In the genomic region with DNA sequence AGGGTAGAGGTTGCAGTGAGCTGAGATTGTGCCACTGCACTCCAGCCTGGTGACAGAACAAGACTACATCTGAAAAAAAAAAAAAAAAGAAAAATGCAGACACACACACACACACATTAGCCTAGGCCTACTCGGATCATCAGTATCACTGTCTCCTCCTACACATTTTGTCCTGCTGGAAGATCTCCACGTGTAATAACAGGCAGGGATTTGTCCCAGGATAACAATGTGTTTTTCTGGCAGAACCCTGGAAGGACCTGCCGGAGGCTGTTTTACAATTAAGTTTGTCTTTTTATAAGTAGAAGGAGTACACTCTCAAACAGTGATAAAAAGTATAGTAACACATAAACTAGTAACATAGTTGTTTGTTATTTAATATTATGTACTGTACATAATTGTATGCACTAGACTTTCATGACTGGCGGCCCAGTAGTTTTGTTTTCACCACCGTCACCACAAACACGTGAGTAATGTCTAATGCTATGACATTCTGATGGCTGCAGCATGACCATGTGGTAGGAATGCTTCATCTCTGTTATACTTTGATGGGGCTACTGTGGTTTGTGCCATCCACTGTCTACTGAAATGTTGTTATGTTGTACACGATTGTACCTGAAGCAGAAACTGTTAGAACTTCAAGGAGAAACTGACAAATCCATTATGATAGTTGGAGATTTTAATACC, we compare ENCODE assay signal across 16 cellular contexts.
DNase-seq lines count a peak whose midpoint lies in the region; ATAC-seq, FAIRE-seq and TF ChIP-seq lines count a peak whose summit lies in the region.
"Had no signal": no experiment of that assay in that cellular context is flagged by ENCODE, and none has a peak within 500 bp of the region (broad histone marks: within the 10 kb centered on the region; RNA-seq: fewer than 3 reads in every experiment).

No MANE protein-coding gene starts in this region.

- no peaks in the 10 kb centered on the region for H3K4me1 ChIP-seq in CD8-positive, alpha-beta T cell (ENCODE audit: insufficient read depth, low read length)
- H3K4me1 ChIP-seq in KMS-11 (ENCODE audit: low read depth, poor library complexity, severe bottlenecking) = peaks cover 68% of the 10 kb centered on the region
- H3K4me1 ChIP-seq: sigmoid colon, uterus had no signal

- ATAC-seq in CD8-positive, alpha-beta T cell = peak; percentile 53
- ATAC-seq in natural killer cell (peak; percentile 80 to 93 (median 85)), HG03521 (IDR thresholded peaks at IDR 0.05; ENCODE audit: unreplicated experiment) (no peak)

- H3K36me3 Mint-ChIP-seq in CD8-positive, alpha-beta T cell = peaks cover 9% of the 10 kb centered on the region
- H3K36me3 Mint-ChIP-seq in natural killer cell = peaks cover 15% of the 10 kb centered on the region

- peaks cover 3% of the 10 kb centered on the region for H3K36me3 ChIP-seq in CD8-positive, alpha-beta T cell (ENCODE audit: insufficient read depth, low read length)
- H3K36me3 ChIP-seq in KMS-11 (ENCODE audit: insufficient read depth) = no peaks in the 10 kb centered on the region
- H3K36me3 ChIP-seq in bronchial epithelial cell (ENCODE audit: control insufficient read depth, insufficient read depth, low read length) = no peaks in the 10 kb centered on the region
- H3K36me3 ChIP-seq: MG63, uterus, WERI-Rb-1 had no signal

- H3K9ac ChIP-seq in KMS-11 = peak overlapping the region; percentile 3; the same call in 1 of the 2 replicates

- TF ChIP-seq CTCF in CD8-positive, alpha-beta T cell (IDR thresholded peaks at IDR 0.05) = no peak
- TF ChIP-seq CTCF in KMS-11 (conservative IDR thresholded peaks at IDR 0.05; ENCODE audit: low read depth, low read length) = no peak; the same call in 1 of the 2 replicates
- TF ChIP-seq CTCF in bronchial epithelial cell (IDR thresholded peaks at IDR 0.05; ENCODE audit: insufficient read depth, low read length, severe bottlenecking) = no peak
- no peak for TF ChIP-seq CTCF in natural killer cell (IDR thresholded peaks at IDR 0.05)

- no peak for FAIRE-seq in bronchial epithelial cell (lab: Jason Lieb, UNC)

- H2AFZ ChIP-seq in KMS-11 (ENCODE audit: low read depth) = no peak overlapping the region

- no peaks in the 10 kb centered on the region for H3K79me2 ChIP-seq in KMS-11 (ENCODE audit: insufficient read depth, low read depth)

- H3K4me3 Mint-ChIP-seq in CD8-positive, alpha-beta T cell = no peak overlapping the region
- H3K4me3 Mint-ChIP-seq in natural killer cell = peak overlapping the region; percentile 65
- H3K4me3 Mint-ChIP-seq: mesothelial cell of epicardium had no signal

- peak overlapping the region; percentile 43 for H3K4me2 ChIP-seq in KMS-11

- intact Hi-C loops in CD8-positive, alpha-beta T cell (cut with DNase I, micrococcal nuclease) = no loop called here
- intact Hi-C loops in natural killer cell (cut with micrococcal nuclease) = loop anchor here (1.0 to 5.0 kb wide), 2 partner anchors 61 to 127 kb away; no protein-coding TSS in a partner anchor

- H3K9me3 Mint-ChIP-seq in CD8-positive, alpha-beta T cell = no peaks in the 10 kb centered on the region
- H3K9me3 Mint-ChIP-seq in natural killer cell = peaks cover 2 to 5% of the 10 kb centered on the region in 2 donors

- H3K4me3 ChIP-seq in CD8-positive, alpha-beta T cell (ENCODE audit: low read depth, low read length) = no peak overlapping the region
- no peak overlapping the region for H3K4me3 ChIP-seq in KMS-11 (IDR thresholded peaks at IDR 0.05; ENCODE audit: insufficient read depth, low read depth, low read length)
- no peak overlapping the region for H3K4me3 ChIP-seq in bronchial epithelial cell (ENCODE audit: low read depth, low read length)
- H3K4me3 ChIP-seq: MG63, sigmoid colon, uterus had no signal

- POLR2A ChIA-PET in CD8-positive, alpha-beta T cell (lab: Charles Lee) = no interaction called here

- no peaks in the 10 kb centered on the region for H3K9me3 ChIP-seq in CD8-positive, alpha-beta T cell (ENCODE audit: low read length)
- H3K9me3 ChIP-seq: MG63, sigmoid colon, uterus had no signal

- no peak overlapping the region for H3K27ac ChIP-seq in CD8-positive, alpha-beta T cell (ENCODE audit: low read depth, low read length)
- H3K27ac ChIP-seq in KMS-11 = peak overlapping the region; percentile 52
- H3K27ac ChIP-seq: sigmoid colon, uterus, WERI-Rb-1 had no signal

- DNase-seq in CD8-positive, alpha-beta T cell = peak in 1 of 7 experiments; percentile 35
- DNase-seq in bronchial epithelial cell (ENCODE audit: low read depth) (peak; percentile 55), natural killer cell (peak; percentile 34), NOMO-1 (lab: John Stamatoyannopoulos, UW; ENCODE audit: unreplicated experiment in 2 of 2) (no peak), mucosa of gallbladder (ENCODE audit: low spot score) (no peak), NCI-H748 treated with DMSO at 0.1 percent for 48 hours (lab: John Stamatoyannopoulos, UW) (no peak)
- DNase-seq: activated effector memory CD4-positive, alpha-beta T cell treated with anti-CD3 and anti-CD28 coated beads, Interleukin-2, amount 50 U/mL, for 16 hours; COR-L47; MG63; NCI-H524 treated with DMSO at 0.1 percent for 48 hours; WERI-Rb-1 had no signal

- no peaks in the 10 kb centered on the region for H3K27me3 ChIP-seq in CD8-positive, alpha-beta T cell (ENCODE audit: insufficient read depth, low read length)
- no peaks in the 10 kb centered on the region for H3K27me3 ChIP-seq in KMS-11 (ENCODE audit: insufficient read depth, low read depth)
- no peaks in the 10 kb centered on the region for H3K27me3 ChIP-seq in bronchial epithelial cell (ENCODE audit: control insufficient read depth, insufficient read depth, low read length)
- H3K27me3 ChIP-seq: MG63, sigmoid colon, uterus had no signal

- H3K27ac Mint-ChIP-seq in CD8-positive, alpha-beta T cell = peak overlapping the region; percentile 60
- peak overlapping the region; percentile 84 to 88 for H3K27ac Mint-ChIP-seq in natural killer cell
- H3K27ac Mint-ChIP-seq: mesothelial cell of epicardium had no signal

- peaks cover 19% of the 10 kb centered on the region for H3K4me1 Mint-ChIP-seq in CD8-positive, alpha-beta T cell (ENCODE audit: low read depth)
- peaks cover 33 to 36% of the 10 kb centered on the region in 2 donors for H3K4me1 Mint-ChIP-seq in natural killer cell
- H3K4me1 Mint-ChIP-seq: mesothelial cell of epicardium had no signal

- H4K20me1 ChIP-seq in KMS-11 (ENCODE audit: insufficient read depth) = no peaks in the 10 kb centered on the region

- CTCF ChIA-PET in CD8-positive, alpha-beta T cell (lab: Charles Lee) = no interaction called here

- H3K27me3 Mint-ChIP-seq in CD8-positive, alpha-beta T cell (ENCODE audit: low read depth) = no peaks in the 10 kb centered on the region
- no peaks in the 10 kb centered on the region for H3K27me3 Mint-ChIP-seq in natural killer cell (ENCODE audit: low read depth in 2 of 2)

Comparison
In these comparisons a context has a peak if more than half of its experiments do, and no peak if none do; other contexts are left out.
1. DNase-seq: peak in bronchial epithelial cell (single experiment) and natural killer cell (single experiment); none in NOMO-1 (0 of 2), mucosa of gallbladder (single experiment) and NCI-H748 treated with DMSO at 0.1 percent for 48 hours (single experiment).